Comparison of ENCODE assay signal across 16 cellular contexts in genomic region chr3:15081960-15082664, GRCh38. TPM values are rescaled to one million over a fixed set of nuclear protein-coding genes. Genes with fewer than 3 reads are reported as not detected.
DNase-seq lines count a peak whose midpoint lies in the region; ATAC-seq and TF ChIP-seq lines count a peak whose summit lies in the region.
"Had no signal": no experiment of that assay in that cellular context is flagged by ENCODE, and none has a peak within 500 bp of the region (broad histone marks: within the 10 kb centered on the region; RNA-seq: fewer than 3 reads in every experiment).

No MANE protein-coding gene starts in this region.

- no peak overlapping the region for H2BK20ac ChIP-seq in IMR-90 (ENCODE audit: low read depth, low read length)

- BruUV-seq in IMR-90 (replicated peaks; lab: Mats Ljungman, UMichigan) = no TSS peak

- H2AK5ac ChIP-seq in IMR-90 (ENCODE audit: low read depth, low read length) (no peak overlapping the region), mesenchymal stem cell (ENCODE audit: low read length, severe bottlenecking) (no peak overlapping the region)

- H3K18ac ChIP-seq in IMR-90 (ENCODE audit: low read depth, low read length) = no peak overlapping the region
- peak overlapping the region in 1 of 2 experiments; percentile 1 for H3K18ac ChIP-seq in mesenchymal stem cell (ENCODE audit: low read depth in 1 of 2, low read length in 2 of 2)

- H2BK5ac ChIP-seq in IMR-90 (ENCODE audit: low read depth, low read length, poor library complexity, severe bottlenecking) (no peak overlapping the region), mesenchymal stem cell (ENCODE audit: low read depth, low read length, poor library complexity, severe bottlenecking) (no peak overlapping the region)

- H3K79me1 ChIP-seq in IMR-90 (ENCODE audit: low read depth in 1 of 2, low read length in 2 of 2) (peaks cover 0 to 3% of the 10 kb centered on the region in 2 experiments; a peak in 1 of 4 replicates), mesenchymal stem cell (replicated peaks; ENCODE audit: low read length, poor library complexity, severe bottlenecking) (peaks cover 9% of the 10 kb centered on the region)

- no peak overlapping the region for H3K4me2 ChIP-seq in IMR-90 (ENCODE audit: low read depth, low read length)
- H3K4me2 ChIP-seq in mesenchymal stem cell (ENCODE audit: low read length, poor library complexity, severe bottlenecking) = no peak overlapping the region

- CTCF ChIA-PET in IMR-90 (lab: Yijun Ruan, JAX) = interaction anchor here (1.1 kb wide), 1 partner anchor 10 kb away, joined by 3 read pairs; no protein-coding TSS in a partner anchor

- H3K36me3 ChIP-seq in IMR-90 (ENCODE audit: control insufficient read depth, insufficient read depth, low read length) (peaks cover 53% of the 10 kb centered on the region), mesenchymal stem cell (ENCODE audit: control insufficient read depth in 1 of 2, insufficient read depth in 2 of 2, low read depth in 1 of 2, low read length in 2 of 2) (peaks cover 50 to 93% of the 10 kb centered on the region in 2 experiments), ovary (no peaks in the 10 kb centered on the region)

- H2BK15ac ChIP-seq in IMR-90 (ENCODE audit: low read depth, low read length) (no peak overlapping the region), mesenchymal stem cell (ENCODE audit: low read depth, poor library complexity, severe bottlenecking) (no peak overlapping the region)

- dilution Hi-C loops in IMR-90 (cut with HindIII; ENCODE audit: low sequenced_read_pairs, unreplicated experiment) = no loop called here

- H2AFZ ChIP-seq in IMR-90 (replicated peaks; ENCODE audit: low read length, poor library complexity) (no peak overlapping the region), mesenchymal stem cell (ENCODE audit: low read depth, low read length) (no peak overlapping the region)

- no peak overlapping the region for H2BK120ac ChIP-seq in IMR-90 (ENCODE audit: low read depth, low read length)
- H2BK120ac ChIP-seq in mesenchymal stem cell (ENCODE audit: low read depth, low read length) = no peak overlapping the region

- POLR2A ChIA-PET in IMR-90 (lab: Charles Lee; ENCODE audit: unreplicated experiment) = no interaction called here

- H3K9me1 ChIP-seq in IMR-90 (ENCODE audit: insufficient read depth, low read length) = peaks cover 9% of the 10 kb centered on the region; the same call in 1 of the 2 replicates

- no peaks in the 10 kb centered on the region for H4K20me1 ChIP-seq in IMR-90 (ENCODE audit: insufficient read depth, low read length)

- intact Hi-C loops in IMR-90 (cut with micrococcal nuclease) (no loop called here), ovary (cut with DNase I) (no loop called here)

- peak; percentile 73 for ATAC-seq in IMR-90 (ENCODE audit: low read depth)

- TF ChIP-seq POLR2A in IMR-90 (IDR thresholded peaks at IDR 0.05; ENCODE audit: low read depth, low read length) = no peak
- TF ChIP-seq POLR2A in ovary (IDR thresholded peaks at IDR 0.05) = no peak

- H3K9ac ChIP-seq in IMR-90 (ENCODE audit: low read depth, low read length) (no peak overlapping the region), mesenchymal stem cell (ENCODE audit: low read length) (peak overlapping the region; percentile 28)

- H3K14ac ChIP-seq in IMR-90 (replicated peaks; ENCODE audit: low read depth, low read length) (no peak overlapping the region), mesenchymal stem cell (ENCODE audit: low read length in 2 of 2) (no peak overlapping the region)

- in situ Hi-C loops in IMR-90 (cut with MboI; ENCODE audit: low sequenced_read_pairs) = no loop called here

- H4K91ac ChIP-seq in IMR-90 (ENCODE audit: insufficient read depth, low read depth, low read length) (no peak overlapping the region), mesenchymal stem cell (ENCODE audit: low read length) (no peak overlapping the region)

- H3K27me3 ChIP-seq in IMR-90 (ENCODE audit: control insufficient read depth, insufficient read depth, low read length) = no peaks in the 10 kb centered on the region
- no peaks in the 10 kb centered on the region for H3K27me3 ChIP-seq in mesenchymal stem cell (ENCODE audit: control insufficient read depth in 1 of 2, insufficient read depth in 1 of 2, low read length in 2 of 2)
- no peaks in the 10 kb centered on the region for H3K27me3 ChIP-seq in ovary
- H3K27me3 ChIP-seq: SJCRH30 had no signal

- no peak overlapping the region for H3K4ac ChIP-seq in IMR-90 (ENCODE audit: low read depth, low read length)
- H3K4ac ChIP-seq in mesenchymal stem cell (ENCODE audit: low read depth in 1 of 2, low read length in 2 of 2) = no peak overlapping the region

- peak; percentile 16 for DNase-seq in EL
- peak; percentile 59 for DNase-seq in IMR-90
- peak; percentile 13 for DNase-seq in astrocyte of the hippocampus (ENCODE audit: low read depth, low spot score)
- peak; percentile 78 for DNase-seq in mesenchymal stem cell
- DNase-seq in DMS114 treated with DMSO at 0.1 percent for 48 hours (lab: John Stamatoyannopoulos, UW; ENCODE audit: unreplicated experiment) = no peak
- no peak for DNase-seq in HT-29 (ENCODE audit: low spot score)
- no peak for DNase-seq in ovary
- no peak for DNase-seq in activated CD4-positive, alpha-beta T cell treated with anti-CD3 and anti-CD28 coated beads for 4 hours
- DNase-seq: activated naive CD8-positive, alpha-beta T cell treated with anti-CD3 and anti-CD28 coated beads for 36 hours; CD4-positive, alpha-beta memory T cell; erythroblast; GDM1; NCI-H1417 treated with DMSO at 0.1 percent for 48 hours; NCI-H82; SJCRH30; small intestine had no signal

- TF ChIP-seq RAD21 in IMR-90 (IDR thresholded peaks at IDR 0.05; ENCODE audit: low read length) = no peak

- H3K4me1 ChIP-seq in IMR-90 (ENCODE audit: control insufficient read depth, insufficient read depth, low read length) = 0 out of 2 replicates have a peak, but pooled peaks cover 2% of the 10 kb centered on the region
- H3K4me1 ChIP-seq in mesenchymal stem cell (ENCODE audit: control insufficient read depth, insufficient read depth, low read depth, low read length) = no peaks in the 10 kb centered on the region
- H3K4me1 ChIP-seq in ovary (ENCODE audit: insufficient read depth) = no peaks in the 10 kb centered on the region
- H3K4me1 ChIP-seq: SJCRH30 had no signal

- TF ChIP-seq CTCF in IMR-90 (conservative IDR thresholded peaks at IDR 0.05; ENCODE audit: low read depth, low read length) (no peak), ovary (IDR thresholded peaks at IDR 0.05) (no peak)

- H3K4me3 ChIP-seq in IMR-90 (ENCODE audit: insufficient read depth, low read depth, low read length) = no peak overlapping the region
- no peak overlapping the region for H3K4me3 ChIP-seq in mesenchymal stem cell (ENCODE audit: insufficient read depth in 1 of 2, low read depth in 1 of 2, low read length in 2 of 2)
- H3K4me3 ChIP-seq in ovary = no peak overlapping the region
- H3K4me3 ChIP-seq: SJCRH30 had no signal

- H2BK12ac ChIP-seq in mesenchymal stem cell (ENCODE audit: low read length in 2 of 2) = no peak overlapping the region

- no peak for TF ChIP-seq EP300 in ovary (IDR thresholded peaks at IDR 0.05)

- H3K23ac ChIP-seq in IMR-90 (ENCODE audit: low read depth, low read length) (no peak overlapping the region), mesenchymal stem cell (ENCODE audit: low read length in 2 of 2) (no peak overlapping the region)

- no peak overlapping the region for H4K8ac ChIP-seq in IMR-90 (ENCODE audit: low read depth in 2 of 2, low read length in 2 of 2)
- H4K8ac ChIP-seq in mesenchymal stem cell (ENCODE audit: low read length) = peak overlapping the region; percentile 3

- no peaks in the 10 kb centered on the region for H3K9me3 ChIP-seq in IMR-90 (ENCODE audit: control insufficient read depth, insufficient read depth, low read length)
- no peaks in the 10 kb centered on the region for H3K9me3 ChIP-seq in mesenchymal stem cell (ENCODE audit: control insufficient read depth, low read length)
- no peaks in the 10 kb centered on the region for H3K9me3 ChIP-seq in ovary
- H3K9me3 ChIP-seq: SJCRH30 had no signal

- H2AK9ac ChIP-seq in IMR-90 (replicated peaks; ENCODE audit: low read depth, low read length, poor library complexity) = no peak overlapping the region

- no peak overlapping the region for H4K5ac ChIP-seq in IMR-90 (ENCODE audit: low read depth, low read length)

- H3K27ac ChIP-seq in IMR-90 (ENCODE audit: insufficient read depth, low read length) (peak overlapping the region; percentile 5; the same call in 1 of the 2 replicates), mesenchymal stem cell (ENCODE audit: low read length, poor library complexity, severe bottlenecking) (no peak overlapping the region), ovary (no peak overlapping the region)
- H3K27ac ChIP-seq: SJCRH30 had no signal

- no peak overlapping the region for H3K56ac ChIP-seq in IMR-90 (ENCODE audit: extremely low read depth, insufficient read depth, low read length)

- 83% methylated on average over 3 of the region's 13 CpGs; no CpG with 5 or more reads in 1 of the 2 experiments for WGBS in IMR-90 (ENCODE audit: extremely low coverage in 2 of 2, insufficient read length in 1 of 2), 2 experiments
- WGBS in mesenchymal stem cell = 88% methylated on average over 11 of the region's 13 CpGs
- 89 to 91% (median 90%) methylated on average over 13 of the region's 13 CpGs for WGBS in ovary, 3 donors

TF ChIP-seq in IMR-90, 13 proteins besides CTCF, POLR2A, EP300 and RAD21:
- TF ChIP-seq CEBPB (IDR thresholded peaks at IDR 0.05; ENCODE audit: low read depth, low read length) (peak; percentile 88), MXI1 (IDR thresholded peaks at IDR 0.05; ENCODE audit: borderline replicate concordance, low read depth, low read length) (no peak)

RNA-seq across cellular contexts. Expression of gene RBSN, which starts 16.8 kb away (rescaled TPM):
- total RNA-seq in IMR-90 (2012; rRNA removed) (32.2 and 33.7 TPM in 2 replicates), ovary (10 to 100 TPM; 14.4 to 36.5 (median 31.1) TPM)
- polyA plus RNA-seq in IMR-90 (2012; rRNA removed) (7.9 and 8.7 TPM in 2 replicates), ovary (10 to 100 TPM; 13.5 to 31.5 TPM)
- polyA plus RNA-seq in IMR-90 (2012; cell fraction: cytosol; rRNA removed) = 3.6 and 4.1 TPM in 2 replicates
- 12.3 and 18.6 TPM in 2 replicates for polyA plus RNA-seq in IMR-90 (2012; cell fraction: nucleus; rRNA removed; ENCODE audit: low replicate concordance)
- polyA plus RNA-seq in mesenchymal stem cell (2013, experiment 1 of 2) = 9.1 TPM
- polyA plus RNA-seq in mesenchymal stem cell (2013, experiment 2 of 2) = 9.0 TPM
- 5.6 and 5.8 TPM in 2 replicates for total RNA-seq in HT-29 (2014; rRNA removed; shearing (Covaris generic))

RNA-seq across cellular contexts. Expression of gene MRPS25, which starts 17.0 kb away (rescaled TPM):
- total RNA-seq in IMR-90 (2012; rRNA removed) (9.0 and 9.7 TPM in 2 replicates), ovary (10 to 100 TPM; 22.5 to 50.5 (median 40.7) TPM)
- polyA plus RNA-seq in IMR-90 (2012; rRNA removed) (20.3 and 20.8 TPM in 2 replicates), ovary (10 to 100 TPM; 28.1 to 33.9 TPM)
- polyA plus RNA-seq in IMR-90 (2012; cell fraction: cytosol; rRNA removed) = 9.8 and 26.9 TPM in 2 replicates
- 90.6 and 220 TPM in 2 replicates for polyA plus RNA-seq in IMR-90 (2012; cell fraction: nucleus; rRNA removed; ENCODE audit: low replicate concordance)
- polyA plus RNA-seq in mesenchymal stem cell (2013, experiment 1 of 2) = 18.8 TPM
- polyA plus RNA-seq in mesenchymal stem cell (2013, experiment 2 of 2) = 19.4 TPM
- total RNA-seq in HT-29 (2014; rRNA removed; shearing (Covaris generic)) = 25.8 and 28.8 TPM in 2 replicates

Comparison
In these comparisons a context has a peak if more than half of its experiments do, and no peak if none do; other contexts are left out.
1. DNase-seq: peak in EL (single experiment), IMR-90 (single experiment), astrocyte of the hippocampus (single experiment) and mesenchymal stem cell (single experiment); none in DMS114 treated with DMSO at 0.1 percent for 48 hours (single experiment), HT-29 (single experiment), ovary (0 of 5) and activated CD4-positive, alpha-beta T cell treated with anti-CD3 and anti-CD28 coated beads for 4 hours (0 of 2).